18 cellular contexts compared by ENCODE assay signal in the genomic region with DNA sequence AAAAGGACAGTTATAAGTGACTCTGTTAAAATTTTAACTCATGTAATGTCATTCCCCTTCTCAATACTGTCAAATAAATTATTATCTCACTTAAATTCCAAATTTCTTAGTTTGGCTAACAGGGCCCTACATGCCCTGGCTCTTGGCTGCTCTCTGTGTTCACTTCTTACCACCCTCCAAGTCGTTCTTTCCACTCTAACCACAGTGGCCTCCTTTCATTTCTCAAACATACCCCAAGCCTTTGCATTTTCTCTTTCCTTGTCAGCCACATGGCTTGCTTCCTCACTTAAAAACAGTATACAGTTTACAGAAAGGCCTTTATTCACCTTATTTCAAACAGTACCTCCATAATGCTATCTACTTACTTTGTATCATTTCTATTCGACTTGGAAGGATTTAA.
"Had no signal": no experiment of that assay in that cellular context is flagged by ENCODE, and none has a peak within 500 bp of the region (broad histone marks: within the 10 kb centered on the region; RNA-seq: fewer than 3 reads in every experiment).

No MANE protein-coding gene starts in this region.

- H3K27ac ChIP-seq: coronary artery, lower lobe of right lung, neutrophil, pancreas, upper lobe of right lung had no signal

- H3K9me3 ChIP-seq: lower lobe of right lung, neutrophil, pancreas, upper lobe of right lung had no signal

- DNase-seq: activated CD4-positive, alpha-beta T cell treated with anti-CD3 and anti-CD28 coated beads, Interleukin-2, amount 10 ng/mL, durations not matched to agents 24 days and 14 days; activated CD4-positive, CD25-positive, alpha-beta regulatory T cell; activated CD8-positive, alpha-beta T cell treated with anti-CD3 and anti-CD28 coated beads for 36 hours; activated effector memory CD4-positive, alpha-beta T cell treated with Interleukin-2 at 50 U/mL for 16 hours; activated naive CD4-positive, alpha-beta T cell treated with anti-CD3 and anti-CD28 coated beads, Interleukin-2, amount 10 ng/mL, durations not matched to agents 7 days and 5 days; activated naive CD8-positive, alpha-beta T cell treated with anti-CD3 and anti-CD28 coated beads, Interleukin-2, amount 50 U/mL, for 24 hours; activated T-cell treated with anti-CD3 and anti-CD28 coated beads, Interleukin-2, amount 50 U/mL, for 48 hours; anterior cingulate cortex; erythroblast; hypothalamus; lower lobe of right lung; naive thymus-derived CD8-positive, alpha-beta T cell; pancreas; stimulated activated naive B cell treated with anti-CD40 and anti-IgM and Interleukin-4, amounts not matched to agents 10 μg/mL and 1 μg/mL and 100 μg/mL, for 72 hours; upper lobe of right lung had no signal

- H3K4me3 ChIP-seq: coronary artery, lower lobe of right lung, pancreas, upper lobe of right lung had no signal

- ATAC-seq: activated CD8-positive, alpha-beta T cell treated with anti-CD3 and anti-CD28 coated beads for 36 hours; activated naive CD8-positive, alpha-beta T cell treated with anti-CD3 and anti-CD28 coated beads, Interleukin-2, amount 50 U/mL, for 24 hours; lower lobe of right lung; naive thymus-derived CD8-positive, alpha-beta T cell; pancreas; sciatic nerve; stimulated activated naive B cell treated with anti-CD40 and anti-IgM and Interleukin-4, amounts not matched to agents 10 μg/mL and 1 μg/mL and 100 μg/mL, for 72 hours; upper lobe of right lung had no signal

- H3K4me1 ChIP-seq: lower lobe of right lung, pancreas, upper lobe of right lung had no signal

- H3K36me3 ChIP-seq: lower lobe of right lung, neutrophil, pancreas, upper lobe of right lung had no signal

- H3K27me3 ChIP-seq: neutrophil, pancreas, upper lobe of right lung had no signal
